Comparison of ENCODE assay signal across 12 cellular contexts in genomic region chr12:64757778-64758177, GRCh38. TPM values are rescaled to one million over a fixed set of nuclear protein-coding genes. Genes with fewer than 3 reads are reported as not detected.
DNase-seq lines count a peak whose midpoint lies in the region; ATAC-seq and TF ChIP-seq lines count a peak whose summit lies in the region.
"Had no signal": no experiment of that assay in that cellular context is flagged by ENCODE, and none has a peak within 500 bp of the region (broad histone marks: within the 10 kb centered on the region; RNA-seq: fewer than 3 reads in every experiment).

No MANE protein-coding gene starts in this region.

- peaks cover 22% of the 10 kb centered on the region for H3F3A ChIP-seq in neural progenitor cell (ENCODE audit: low read depth)

- peaks cover 46% of the 10 kb centered on the region for H3K79me2 ChIP-seq in DND-41 (ENCODE audit: insufficient read depth, low read length)
- peaks cover 38% of the 10 kb centered on the region for H3K79me2 ChIP-seq in neural progenitor cell (ENCODE audit: low read depth)

- no peak overlapping the region for H3K27ac ChIP-seq in DND-41 (ENCODE audit: low read length)
- no peak overlapping the region for H3K27ac ChIP-seq in neural progenitor cell
- H3K27ac ChIP-seq in gastrocnemius medialis = peak overlapping the region in 2 of 4 donors; percentile 27 to 41

- in situ Hi-C loops in gastrocnemius medialis (cut with MboI; ENCODE audit: low sequenced_read_pairs in 4 of 4) = no loop called here

- H3K27me3 Mint-ChIP-seq in chondrocyte (ENCODE audit: low read depth) (no peaks in the 10 kb centered on the region), neural progenitor cell (ENCODE audit: insufficient read depth, low read depth) (peaks cover 4% of the 10 kb centered on the region)

- H3K4me3 ChIP-seq in DND-41 (ENCODE audit: low read depth in 1 of 2, low read length in 2 of 2) (peak overlapping the region in 1 of 2 experiments; percentile 83; a peak in 1 of 4 replicates), neural progenitor cell (no peak overlapping the region), gastrocnemius medialis (peak overlapping the region in 1 of 4 donors; percentile 8)

- H3K36me3 Mint-ChIP-seq in chondrocyte (ENCODE audit: low read depth) (peaks cover 5% of the 10 kb centered on the region), neural progenitor cell (peaks cover 3% of the 10 kb centered on the region)

- H3K9me3 Mint-ChIP-seq in chondrocyte (ENCODE audit: low read depth) (no peaks in the 10 kb centered on the region), neural progenitor cell (no peaks in the 10 kb centered on the region)

- peaks cover 31% of the 10 kb centered on the region for H3K4me1 ChIP-seq in DND-41 (ENCODE audit: insufficient read depth, low read length)
- H3K4me1 ChIP-seq in neural progenitor cell = peaks cover 9% of the 10 kb centered on the region
- H3K4me1 ChIP-seq in gastrocnemius medialis = peaks cover 12 to 19% of the 10 kb centered on the region in 2 donors

- intact Hi-C loops in gastrocnemius medialis (cut with DNase I; ENCODE audit: low total_unique reads) = loop anchor here (2.0 to 5.0 kb wide), 2 partner anchors 305 to 535 kb away; partner anchors contain the start of genes KICS2 and TBK1

- H2AFZ ChIP-seq in DND-41 (ENCODE audit: low read depth, low read length) = no peak overlapping the region
- no peak overlapping the region for H2AFZ ChIP-seq in neural progenitor cell (replicated peaks)

- H3K27me3 ChIP-seq in DND-41 (ENCODE audit: insufficient read depth, low read length, poor library complexity) = no peaks in the 10 kb centered on the region
- H3K27me3 ChIP-seq in neural progenitor cell = no peaks in the 10 kb centered on the region
- H3K27me3 ChIP-seq in gastrocnemius medialis = no peaks in the 10 kb centered on the region
- H3K27me3 ChIP-seq: ascending aorta, testis had no signal

- peak overlapping the region; percentile 97 for H3K4me2 ChIP-seq in DND-41 (ENCODE audit: insufficient read depth, low read length)
- no peak overlapping the region for H3K4me2 ChIP-seq in neural progenitor cell

- no peaks in the 10 kb centered on the region; the same call in 1 of the 2 replicates for H4K20me1 ChIP-seq in DND-41 (ENCODE audit: insufficient read depth, low read length)
- no peaks in the 10 kb centered on the region for H4K20me1 ChIP-seq in neural progenitor cell (ENCODE audit: low read depth)

- no peaks in the 10 kb centered on the region for H3K9me3 ChIP-seq in DND-41 (ENCODE audit: insufficient read depth, low read length, severe bottlenecking)
- H3K9me3 ChIP-seq in neural progenitor cell (ENCODE audit: low read depth) = no peaks in the 10 kb centered on the region
- no peaks in the 10 kb centered on the region for H3K9me3 ChIP-seq in gastrocnemius medialis
- H3K9me3 ChIP-seq: ascending aorta, HAP-1, testis had no signal

- H3K4me1 Mint-ChIP-seq in chondrocyte (ENCODE audit: low read depth) = peaks cover 27% of the 10 kb centered on the region
- H3K4me1 Mint-ChIP-seq in neural progenitor cell = peaks cover 19% of the 10 kb centered on the region

- DNase-seq in DND-41 (no peak), MV-4-11 (lab: John Stamatoyannopoulos, UW) (peak; percentile 84), chondrocyte (ENCODE audit: low spot score) (no peak), neural progenitor cell (ENCODE audit: low spot score) (no peak), GM10266 (ENCODE audit: extremely low spot score) (no peak), gastrocnemius medialis (no peak), inferior parietal cortex (ENCODE audit: extremely low spot score) (no peak)
- DNase-seq: GDM1, testis had no signal

- H3K27ac Mint-ChIP-seq in chondrocyte (ENCODE audit: unreplicated experiment) (no peak overlapping the region), neural progenitor cell (no peak overlapping the region)

- no peak for TF ChIP-seq CTCF in DND-41 (IDR thresholded peaks at IDR 0.05; ENCODE audit: borderline replicate concordance, extremely low read depth, low read length, poor library complexity, severe bottlenecking)
- TF ChIP-seq CTCF in chondrocyte (IDR thresholded peaks at IDR 0.05) = no peak
- no peak for TF ChIP-seq CTCF in neural progenitor cell (IDR thresholded peaks at IDR 0.05)
- TF ChIP-seq CTCF in GM10266 (IDR thresholded peaks at IDR 0.05; ENCODE audit: control insufficient read depth, insufficient read depth, low read depth, missing control alignments) = no peak
- no peak for TF ChIP-seq CTCF in gastrocnemius medialis (IDR thresholded peaks at IDR 0.05 in 4 of 5, conservative IDR thresholded peaks at IDR 0.05 in 1 of 5)

- peaks cover 9% of the 10 kb centered on the region; the same call in 1 of the 2 replicates for H3K36me3 ChIP-seq in DND-41 (ENCODE audit: insufficient read depth, low read length)
- no peaks in the 10 kb centered on the region for H3K36me3 ChIP-seq in neural progenitor cell
- peaks cover 0 to 7% of the 10 kb centered on the region in 2 donors for H3K36me3 ChIP-seq in gastrocnemius medialis
- H3K36me3 ChIP-seq: ascending aorta, HAP-1 had no signal

- H3K4me3 Mint-ChIP-seq in chondrocyte (ENCODE audit: unreplicated experiment) = peak overlapping the region; percentile 38
- peak overlapping the region; percentile 80 for H3K4me3 Mint-ChIP-seq in neural progenitor cell

- ATAC-seq in DND-41 (ENCODE audit: insufficient read depth, low read depth) (no peak), gastrocnemius medialis (no peak), GM21447 (IDR thresholded peaks at IDR 0.05; ENCODE audit: unreplicated experiment) (no peak)

- no peak for TF ChIP-seq POLR2A in gastrocnemius medialis (IDR thresholded peaks at IDR 0.05)

- H3K9ac ChIP-seq in DND-41 (ENCODE audit: low read depth, low read length) (no peak overlapping the region; the same call in 1 of the 2 replicates), neural progenitor cell (no peak overlapping the region)

RNA-seq across cellular contexts. Expression of gene GNS, which starts 1.4 kb away (rescaled TPM):
- total RNA-seq in chondrocyte = 133 to 154 TPM (median 135 TPM) in 3 replicates
- total RNA-seq in neural progenitor cell (ENCODE audit: low replicate concordance) = 36.0 and 41.2 TPM in 2 replicates
- 10 to 100 TPM; 41.9 to 56.5 (median 53.9) TPM for total RNA-seq in gastrocnemius medialis
